Comparison of ENCODE assay signal across 19 cellular contexts in the genomic region with DNA sequence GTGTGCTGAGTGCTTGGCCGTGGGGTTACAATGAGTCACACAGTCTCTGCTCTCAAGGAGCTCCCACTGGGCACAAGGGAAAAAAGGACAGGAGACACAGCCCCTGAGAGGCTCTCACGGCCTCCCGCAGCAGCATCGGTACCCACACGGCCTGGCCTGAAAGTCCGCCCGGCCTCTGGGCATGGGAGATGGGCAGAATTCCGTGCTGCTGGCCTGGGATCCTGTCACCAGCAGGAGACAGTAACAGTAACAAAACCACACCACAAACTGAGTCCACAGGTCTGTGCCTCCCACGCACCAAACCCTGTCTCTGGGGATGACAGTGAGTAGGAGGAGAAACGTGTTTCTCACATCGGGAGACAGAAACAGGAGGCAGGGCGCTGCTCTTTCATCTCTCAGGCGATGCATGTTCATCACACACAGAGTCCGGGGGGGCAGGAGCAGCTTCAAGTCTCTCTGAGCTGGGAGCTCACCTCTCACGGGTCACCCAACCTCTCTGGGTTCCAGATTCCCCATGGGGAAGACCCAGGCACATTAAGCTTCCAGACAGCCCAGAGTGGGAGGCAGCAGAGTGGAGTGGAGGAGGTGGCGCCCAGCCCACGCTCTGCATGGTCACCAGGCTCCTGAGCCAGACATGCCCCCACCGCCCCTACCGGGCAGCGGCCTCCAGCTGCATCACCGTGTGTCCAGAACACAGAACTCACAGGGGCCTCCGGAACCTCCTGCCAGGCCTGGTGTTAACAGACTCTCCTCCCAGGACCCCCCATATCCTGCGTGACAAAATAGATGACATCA.
DNase-seq lines count a peak whose midpoint lies in the region; ATAC-seq, FAIRE-seq and TF ChIP-seq lines count a peak whose summit lies in the region.
"Had no signal": no experiment of that assay in that cellular context is flagged by ENCODE, and none has a peak within 500 bp of the region (broad histone marks: within the 10 kb centered on the region; RNA-seq: fewer than 3 reads in every experiment).

No MANE protein-coding gene starts in this region.

- TF ChIP-seq EP300 in HepG2 (IDR thresholded peaks at IDR 0.05; ENCODE audit: low read depth in 2 of 2, low read length in 2 of 2): no peak
- no peak for TF ChIP-seq EP300 in HepG2 (CRISPR knock-in tag; IDR thresholded peaks at IDR 0.05; ENCODE audit: borderline replicate concordance)

- no peaks in the 10 kb centered on the region for H3K79me2 ChIP-seq in HepG2 (ENCODE audit: insufficient read depth, low read length)

- DNase-seq in GM12865 (ENCODE audit: low read depth): peak; percentile 15
- DNase-seq in NB4 (ENCODE audit: low read depth): peak; percentile 40
- peak; percentile 7 for DNase-seq in fibroblast of mammary gland (ENCODE audit: low read depth)
- DNase-seq in posterior cingulate gyrus: peak in 7 of 10 donors; percentile 50 to 90 (median 57)
- DNase-seq in HepG2 (ENCODE audit: low spot score): no peak
- DNase-seq in left ventricle myocardium inferior: no peak
- DNase-seq: DMS79 treated with DMSO at 0.1 percent for 48 hours, HFFc6, Karpas-422, NCI-H1048, NCI-H1436, NCI-H2029 treated with DMSO at 0.1 percent for 48 hours, NCI-H2171 treated with DMSO at 0.1 percent for 48 hours, NCI-H510A, NCI-H82, SHP77 had no signal

- FAIRE-seq in HepG2 (lab: Jason Lieb, UNC): no peak
- FAIRE-seq: H54 had no signal

- H3K36me3 ChIP-seq in HepG2 (replicated peaks in 1 of 2; ENCODE audit: control insufficient read depth in 1 of 2, insufficient read depth in 2 of 2, low read length in 2 of 2) (no peaks in the 10 kb centered on the region), left ventricle myocardium inferior (no peaks in the 10 kb centered on the region)

- ATAC-seq in GM18861 (IDR thresholded peaks at IDR 0.05; ENCODE audit: unreplicated experiment): no peak
- no peak for ATAC-seq in HepG2

- POLR2A ChIA-PET in HepG2 (lab: Yijun Ruan, JAX): no interaction called here

- no TSS peak for BruUV-seq in HepG2 (replicated peaks; lab: Mats Ljungman, UMichigan)

- H3K4me1 ChIP-seq in HepG2 (ENCODE audit: insufficient read depth, low read length) (no peaks in the 10 kb centered on the region), left ventricle myocardium inferior (no peaks in the 10 kb centered on the region)

- H4K20me1 ChIP-seq in HepG2 (ENCODE audit: insufficient read depth, low read length): no peaks in the 10 kb centered on the region

- H2AFZ ChIP-seq in HepG2 (ENCODE audit: low read length): no peak overlapping the region

- 13% methylated on average over 3 of the region's 23 CpGs for WGBS in HepG2 (ENCODE audit: low lambda C conversion rate)

- intact Hi-C loops in posterior cingulate gyrus (cut with DNase I) (no loop called here), HepG2 (cut with micrococcal nuclease; ENCODE audit: unreplicated experiment) (loop anchor here (10.0 kb wide), 1 partner anchor 834 kb away; no protein-coding TSS in a partner anchor), left ventricle myocardium inferior (cut with micrococcal nuclease) (no loop called here)

- TF ChIP-seq RAD21 in HepG2 (CRISPR knock-in tag; IDR thresholded peaks at IDR 0.05): no peak

- H3K27ac ChIP-seq in HepG2 (ENCODE audit: extremely low read length, insufficient read depth, low read length) (no peak overlapping the region), left ventricle myocardium inferior (replicated peaks) (no peak overlapping the region)
- H3K27ac ChIP-seq: SK-N-MC had no signal

- in situ Hi-C loops in HepG2 (cut with HindIII; ENCODE audit: extremely low pct_ligation_motif_present, low pct_unique_long_range_greater_than_20kb): no loop called here

- TF ChIP-seq CTCF in GM12865 (IDR thresholded peaks at IDR 0.05; ENCODE audit: insufficient read depth, low read depth, low read length, missing control alignments): no peak
- no peak for TF ChIP-seq CTCF in NB4 (IDR thresholded peaks at IDR 0.05; ENCODE audit: low read depth, low read length)
- TF ChIP-seq CTCF in fibroblast of mammary gland (conservative IDR thresholded peaks at IDR 0.05; ENCODE audit: control insufficient read depth, insufficient read depth, low read depth, low read length): no peak
- TF ChIP-seq CTCF in HepG2 (CRISPR knock-in tag; IDR thresholded peaks at IDR 0.05): no peak
- TF ChIP-seq CTCF in left ventricle myocardium inferior (IDR thresholded peaks at IDR 0.05; ENCODE audit: borderline replicate concordance): no peak

- H3K9me3 ChIP-seq in HepG2 (ENCODE audit: low read length) (no peaks in the 10 kb centered on the region), left ventricle myocardium inferior (replicated peaks) (no peaks in the 10 kb centered on the region)

- CTCF ChIA-PET in HepG2 (lab: Yijun Ruan, JAX; ENCODE audit: low intra/inter-chr PET ratio, low total read pairs): no interaction called here

- H3K27me3 ChIP-seq in HepG2 (ENCODE audit: control insufficient read depth in 1 of 2, insufficient read depth in 2 of 2, low read length in 2 of 2) (peaks cover 14 to 31% of the 10 kb centered on the region in 2 experiments; a peak in 4 of 5 replicates), left ventricle myocardium inferior (ENCODE audit: low read depth) (peaks cover 97% of the 10 kb centered on the region)

- H3K4me3 ChIP-seq in GM12865 (ENCODE audit: low read depth, low read length) (no peak overlapping the region), NB4 (ENCODE audit: low read depth, low read length) (no peak overlapping the region), fibroblast of mammary gland (ENCODE audit: control insufficient read depth, low read depth, low read length) (no peak overlapping the region), HepG2 (replicated peaks in 1 of 3; ENCODE audit: insufficient read depth in 1 of 3, low read depth in 2 of 3, low read length in 3 of 3) (no peak overlapping the region), left ventricle myocardium inferior (no peak overlapping the region)
- H3K4me3 ChIP-seq: SK-N-MC had no signal

- H3K9ac ChIP-seq in HepG2 (ENCODE audit: insufficient read depth, low read depth, low read length): no peak overlapping the region

- TF ChIP-seq POLR2A in NB4 (IDR thresholded peaks at IDR 0.05; ENCODE audit: extremely low read depth, insufficient read length) (no peak), HepG2 (IDR thresholded peaks at IDR 0.05; ENCODE audit: insufficient read depth in 1 of 2, low read depth in 2 of 2, low read length in 2 of 2) (no peak)

- no peak overlapping the region for H3K4me2 ChIP-seq in HepG2 (ENCODE audit: low read depth, low read length)

TF ChIP-seq in HepG2, 621 proteins besides CTCF, POLR2A, EP300 and RAD21:
- TF ChIP-seq NPAS2 (CRISPR knock-in tag; IDR thresholded peaks at IDR 0.05; ENCODE audit: borderline replicate concordance) (no peak), ZNF75D (CRISPR knock-in tag; IDR thresholded peaks at IDR 0.05; ENCODE audit: borderline replicate concordance) (no peak), GTF3A (CRISPR knock-in tag; conservative IDR thresholded peaks at IDR 0.05) (no peak)

Comparison
In these comparisons a context has a peak if more than half of its experiments do, and no peak if none do; other contexts are left out.
1. DNase-seq: peak in GM12865 (single experiment), NB4 (single experiment), fibroblast of mammary gland (single experiment) and posterior cingulate gyrus (7 of 10); none in HepG2 (single experiment) and left ventricle myocardium inferior (single experiment).